Comparison of ENCODE assay signal across 1 cellular context in the genomic region with DNA sequence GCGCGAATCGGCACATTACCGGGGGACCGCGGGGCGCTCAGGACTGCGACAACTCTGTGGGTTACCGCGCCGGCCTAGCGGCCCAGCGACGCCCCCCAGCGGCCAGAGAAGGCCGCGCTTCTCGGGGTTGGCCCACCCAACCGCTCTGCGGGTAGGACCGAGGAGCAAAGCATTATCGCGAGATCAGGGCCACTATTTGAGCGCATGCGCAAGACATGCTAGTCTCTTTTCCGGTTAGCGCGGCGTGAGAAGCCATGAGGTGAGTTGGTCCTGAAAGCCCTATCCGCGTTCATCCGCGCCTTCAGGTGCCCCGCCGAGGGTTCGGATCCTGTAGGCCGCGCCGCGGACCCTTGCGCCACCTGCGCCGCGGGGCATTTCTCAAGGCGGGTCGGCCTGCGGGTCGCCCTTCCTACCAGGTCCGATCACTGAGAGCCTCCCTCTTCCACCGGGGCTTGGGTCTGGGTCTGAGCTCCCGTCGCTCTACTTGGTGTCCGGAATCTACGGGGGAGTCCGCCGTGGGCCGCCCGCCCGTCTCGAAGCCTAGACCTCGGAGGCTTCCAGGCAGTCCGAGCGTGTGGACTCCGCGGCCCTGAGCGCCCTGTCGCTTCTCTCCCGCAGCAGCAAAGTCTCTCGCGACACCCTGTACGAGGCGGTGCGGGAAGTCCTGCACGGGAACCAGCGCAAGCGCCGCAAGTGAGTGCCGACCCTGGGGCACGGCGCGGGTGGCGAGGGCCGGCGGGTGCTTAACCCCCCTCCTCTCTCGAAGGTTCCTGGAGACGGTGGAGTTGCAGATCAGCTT.
TF ChIP-seq lines count a peak whose summit lies in the region.

Gene RPL10A, plus strand, starts transcription at position 221 of the 799 bp plus-strand sequence. Its CDS starts 34 bp downstream, at position 255.

TF ChIP-seq in HepG2, 621 proteins besides CTCF, POLR2A, EP300 and RAD21 (continued from another document and continues in another):
- no peak; the same call in 1 of the 2 replicates for TF ChIP-seq EEA1 (CRISPR knock-in tag; IDR thresholded peaks at IDR 0.05; ENCODE audit: borderline replicate concordance)
- TF ChIP-seq ZNF407 (CRISPR knock-in tag; IDR thresholded peaks at IDR 0.05; ENCODE audit: not compliant biosample characterization) = peak; percentile 77
- peak; percentile 82 for TF ChIP-seq KAT7 (CRISPR knock-in tag; IDR thresholded peaks at IDR 0.05; ENCODE audit: borderline replicate concordance)
- peak; percentile 92 for TF ChIP-seq IRF2 (CRISPR knock-in tag; IDR thresholded peaks at IDR 0.05)
- peak; percentile 93; the same call in 1 of the 2 replicates for TF ChIP-seq KDM4B (CRISPR knock-in tag; IDR thresholded peaks at IDR 0.05)
- TF ChIP-seq ZNF326 (CRISPR knock-in tag; IDR thresholded peaks at IDR 0.05; ENCODE audit: borderline replicate concordance) = no peak; the same call in 1 of the 2 replicates
- TF ChIP-seq FOXO1 (CRISPR knock-in tag; IDR thresholded peaks at IDR 0.05) = peak; percentile 61
- peak; percentile 43; the same call in 1 of the 2 replicates for TF ChIP-seq ZNF235 (CRISPR knock-in tag; IDR thresholded peaks at IDR 0.05; ENCODE audit: borderline replicate concordance)
- TF ChIP-seq, protein P1, sequence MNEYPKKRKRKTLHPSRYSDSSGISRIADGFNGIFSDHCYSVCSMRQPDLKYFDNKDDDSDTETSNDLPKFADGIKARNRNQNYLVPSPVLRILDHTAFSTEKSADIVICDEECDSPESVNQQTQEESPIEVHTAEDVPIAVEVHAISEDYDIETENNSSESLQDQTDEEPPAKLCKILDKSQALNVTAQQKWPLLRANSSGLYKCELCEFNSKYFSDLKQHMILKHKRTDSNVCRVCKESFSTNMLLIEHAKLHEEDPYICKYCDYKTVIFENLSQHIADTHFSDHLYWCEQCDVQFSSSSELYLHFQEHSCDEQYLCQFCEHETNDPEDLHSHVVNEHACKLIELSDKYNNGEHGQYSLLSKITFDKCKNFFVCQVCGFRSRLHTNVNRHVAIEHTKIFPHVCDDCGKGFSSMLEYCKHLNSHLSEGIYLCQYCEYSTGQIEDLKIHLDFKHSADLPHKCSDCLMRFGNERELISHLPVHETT (CRISPR knock-in tag; conservative IDR thresholded peaks at IDR 0.05) = peak; percentile 87
- no peak for TF ChIP-seq SYNCRIP (IDR thresholded peaks at IDR 0.05; ENCODE audit: insufficient read depth, low read depth, low read length)
- TF ChIP-seq ZFP62 (CRISPR knock-in tag; IDR thresholded peaks at IDR 0.05) = 0 out of 2 replicates have a peak, but pooled peaks have one; percentile 74
- TF ChIP-seq, protein P2, sequence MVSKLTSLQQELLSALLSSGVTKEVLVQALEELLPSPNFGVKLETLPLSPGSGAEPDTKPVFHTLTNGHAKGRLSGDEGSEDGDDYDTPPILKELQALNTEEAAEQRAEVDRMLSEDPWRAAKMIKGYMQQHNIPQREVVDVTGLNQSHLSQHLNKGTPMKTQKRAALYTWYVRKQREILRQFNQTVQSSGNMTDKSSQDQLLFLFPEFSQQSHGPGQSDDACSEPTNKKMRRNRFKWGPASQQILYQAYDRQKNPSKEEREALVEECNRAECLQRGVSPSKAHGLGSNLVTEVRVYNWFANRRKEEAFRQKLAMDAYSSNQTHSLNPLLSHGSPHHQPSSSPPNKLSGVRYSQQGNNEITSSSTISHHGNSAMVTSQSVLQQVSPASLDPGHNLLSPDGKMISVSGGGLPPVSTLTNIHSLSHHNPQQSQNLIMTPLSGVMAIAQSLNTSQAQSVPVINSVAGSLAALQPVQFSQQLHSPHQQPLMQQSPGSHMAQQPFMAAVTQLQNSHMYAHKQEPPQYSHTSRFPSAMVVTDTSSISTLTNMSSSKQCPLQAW (CRISPR knock-in tag; IDR thresholded peaks at IDR 0.05) = peak; percentile 97
- TF ChIP-seq HDAC2 (CRISPR knock-in tag; IDR thresholded peaks at IDR 0.05) = peak; percentile 83
- TF ChIP-seq, protein P3, sequence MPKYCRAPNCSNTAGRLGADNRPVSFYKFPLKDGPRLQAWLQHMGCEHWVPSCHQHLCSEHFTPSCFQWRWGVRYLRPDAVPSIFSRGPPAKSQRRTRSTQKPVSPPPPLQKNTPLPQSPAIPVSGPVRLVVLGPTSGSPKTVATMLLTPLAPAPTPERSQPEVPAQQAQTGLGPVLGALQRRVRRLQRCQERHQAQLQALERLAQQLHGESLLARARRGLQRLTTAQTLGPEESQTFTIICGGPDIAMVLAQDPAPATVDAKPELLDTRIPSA (CRISPR knock-in tag; IDR thresholded peaks at IDR 0.05; ENCODE audit: borderline replicate concordance) = peak; percentile 89; the same call in 1 of the 2 replicates
- TF ChIP-seq ZNF614 (CRISPR knock-in tag; IDR thresholded peaks at IDR 0.05; ENCODE audit: borderline replicate concordance) = peak; percentile 98
- peak; percentile 98 for TF ChIP-seq TSC22D2 (CRISPR knock-in tag; IDR thresholded peaks at IDR 0.05; ENCODE audit: borderline replicate concordance)
- peak; percentile 92 for TF ChIP-seq SMAD3 (CRISPR knock-in tag; IDR thresholded peaks at IDR 0.05)
- TF ChIP-seq ZNF441 (CRISPR knock-in tag; IDR thresholded peaks at IDR 0.05; ENCODE audit: borderline replicate concordance) = peak; percentile 79
- TF ChIP-seq, protein P4, sequence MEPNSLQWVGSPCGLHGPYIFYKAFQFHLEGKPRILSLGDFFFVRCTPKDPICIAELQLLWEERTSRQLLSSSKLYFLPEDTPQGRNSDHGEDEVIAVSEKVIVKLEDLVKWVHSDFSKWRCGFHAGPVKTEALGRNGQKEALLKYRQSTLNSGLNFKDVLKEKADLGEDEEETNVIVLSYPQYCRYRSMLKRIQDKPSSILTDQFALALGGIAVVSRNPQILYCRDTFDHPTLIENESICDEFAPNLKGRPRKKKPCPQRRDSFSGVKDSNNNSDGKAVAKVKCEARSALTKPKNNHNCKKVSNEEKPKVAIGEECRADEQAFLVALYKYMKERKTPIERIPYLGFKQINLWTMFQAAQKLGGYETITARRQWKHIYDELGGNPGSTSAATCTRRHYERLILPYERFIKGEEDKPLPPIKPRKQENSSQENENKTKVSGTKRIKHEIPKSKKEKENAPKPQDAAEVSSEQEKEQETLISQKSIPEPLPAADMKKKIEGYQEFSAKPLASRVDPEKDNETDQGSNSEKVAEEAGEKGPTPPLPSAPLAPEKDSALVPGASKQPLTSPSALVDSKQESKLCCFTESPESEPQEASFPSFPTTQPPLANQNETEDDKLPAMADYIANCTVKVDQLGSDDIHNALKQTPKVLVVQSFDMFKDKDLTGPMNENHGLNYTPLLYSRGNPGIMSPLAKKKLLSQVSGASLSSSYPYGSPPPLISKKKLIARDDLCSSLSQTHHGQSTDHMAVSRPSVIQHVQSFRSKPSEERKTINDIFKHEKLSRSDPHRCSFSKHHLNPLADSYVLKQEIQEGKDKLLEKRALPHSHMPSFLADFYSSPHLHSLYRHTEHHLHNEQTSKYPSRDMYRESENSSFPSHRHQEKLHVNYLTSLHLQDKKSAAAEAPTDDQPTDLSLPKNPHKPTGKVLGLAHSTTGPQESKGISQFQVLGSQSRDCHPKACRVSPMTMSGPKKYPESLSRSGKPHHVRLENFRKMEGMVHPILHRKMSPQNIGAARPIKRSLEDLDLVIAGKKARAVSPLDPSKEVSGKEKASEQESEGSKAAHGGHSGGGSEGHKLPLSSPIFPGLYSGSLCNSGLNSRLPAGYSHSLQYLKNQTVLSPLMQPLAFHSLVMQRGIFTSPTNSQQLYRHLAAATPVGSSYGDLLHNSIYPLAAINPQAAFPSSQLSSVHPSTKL (CRISPR knock-in tag; IDR thresholded peaks at IDR 0.05) = peak; percentile 79
- peak; percentile 88; the same call in 1 of the 2 replicates for TF ChIP-seq ZNF776 (CRISPR knock-in tag; IDR thresholded peaks at IDR 0.05)
- 0 out of 2 replicates have a peak, but pooled peaks have one; percentile 60 for TF ChIP-seq ZNF468 (CRISPR knock-in tag; IDR thresholded peaks at IDR 0.05)
- 0 out of 2 replicates have a peak, but pooled peaks have one; percentile 39 for TF ChIP-seq HMG20A (CRISPR knock-in tag; IDR thresholded peaks at IDR 0.05; ENCODE audit: borderline replicate concordance)
- TF ChIP-seq, protein P5, sequence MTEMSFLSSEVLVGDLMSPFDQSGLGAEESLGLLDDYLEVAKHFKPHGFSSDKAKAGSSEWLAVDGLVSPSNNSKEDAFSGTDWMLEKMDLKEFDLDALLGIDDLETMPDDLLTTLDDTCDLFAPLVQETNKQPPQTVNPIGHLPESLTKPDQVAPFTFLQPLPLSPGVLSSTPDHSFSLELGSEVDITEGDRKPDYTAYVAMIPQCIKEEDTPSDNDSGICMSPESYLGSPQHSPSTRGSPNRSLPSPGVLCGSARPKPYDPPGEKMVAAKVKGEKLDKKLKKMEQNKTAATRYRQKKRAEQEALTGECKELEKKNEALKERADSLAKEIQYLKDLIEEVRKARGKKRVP (CRISPR knock-in tag; IDR thresholded peaks at IDR 0.05) = no peak
- peak; percentile 98 for TF ChIP-seq MAX (IDR thresholded peaks at IDR 0.05)
- peak; percentile 63 for TF ChIP-seq NFYB (CRISPR knock-in tag; IDR thresholded peaks at IDR 0.05)
- TF ChIP-seq ZNF333 (CRISPR knock-in tag; IDR thresholded peaks at IDR 0.05; ENCODE audit: borderline replicate concordance) = peak; percentile 90; the same call in 1 of the 2 replicates
- peak; percentile 89; the same call in 1 of the 2 replicates for TF ChIP-seq ZNF775 (CRISPR knock-in tag; IDR thresholded peaks at IDR 0.05; ENCODE audit: borderline replicate concordance)
- TF ChIP-seq, protein P6, sequence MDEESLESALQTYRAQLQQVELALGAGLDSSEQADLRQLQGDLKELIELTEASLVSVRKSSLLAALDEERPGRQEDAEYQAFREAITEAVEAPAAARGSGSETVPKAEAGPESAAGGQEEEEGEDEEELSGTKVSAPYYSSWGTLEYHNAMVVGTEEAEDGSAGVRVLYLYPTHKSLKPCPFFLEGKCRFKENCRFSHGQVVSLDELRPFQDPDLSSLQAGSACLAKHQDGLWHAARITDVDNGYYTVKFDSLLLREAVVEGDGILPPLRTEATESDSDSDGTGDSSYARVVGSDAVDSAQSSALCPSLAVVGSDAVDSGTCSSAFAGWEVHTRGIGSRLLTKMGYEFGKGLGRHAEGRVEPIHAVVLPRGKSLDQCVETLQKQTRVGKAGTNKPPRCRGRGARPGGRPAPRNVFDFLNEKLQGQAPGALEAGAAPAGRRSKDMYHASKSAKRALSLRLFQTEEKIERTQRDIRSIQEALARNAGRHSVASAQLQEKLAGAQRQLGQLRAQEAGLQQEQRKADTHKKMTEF (CRISPR knock-in tag; IDR thresholded peaks at IDR 0.05) = peak; percentile 99
- peak; percentile 99 for TF ChIP-seq DR1 (CRISPR knock-in tag; IDR thresholded peaks at IDR 0.05)
- peak; percentile 100 for TF ChIP-seq ZNF414 (CRISPR knock-in tag; IDR thresholded peaks at IDR 0.05)
- TF ChIP-seq SP2 (CRISPR knock-in tag; IDR thresholded peaks at IDR 0.05) = peak; percentile 47
- TF ChIP-seq ZNF878 (CRISPR knock-in tag; IDR thresholded peaks at IDR 0.05) = no peak; the same call in 1 of the 2 replicates
- TF ChIP-seq ZNF607 (CRISPR knock-in tag; IDR thresholded peaks at IDR 0.05; ENCODE audit: borderline replicate concordance) = peak; percentile 93
